In genomic region chr6:26024651-26025046, GRCh38 we compare ENCODE assay signal across 13 cellular contexts.
A peak's percentile ranks its signal among the peaks of the same experiment; 100 is the strongest.
DNase-seq lines count a peak whose midpoint lies in the region; ATAC-seq and TF ChIP-seq lines count a peak whose summit lies in the region.
"Had no signal": no experiment of that assay in that cellular context is flagged by ENCODE, and none has a peak within 500 bp of the region (broad histone marks: within the 10 kb centered on the region; RNA-seq: fewer than 3 reads in every experiment).

No MANE protein-coding gene starts in this region.

- peaks cover 2% of the 10 kb centered on the region for H3K9me3 Mint-ChIP-seq in T-helper 1 cell treated with Interleukin-12 subunit alpha and Interleukin-12 subunit beta and Interleukin-4 antibody, amounts not matched to agents 30 μg/mL and 1 μg/mL, for 36 hours
- H3K9me3 Mint-ChIP-seq in osteocyte (ENCODE audit: unreplicated experiment): no peaks in the 10 kb centered on the region

- intact Hi-C loops in PC-3 (cut with micrococcal nuclease): loop anchor here (5.0 kb wide), 2 partner anchors 62 to 173 kb away; partner anchors contain the start of gene TRIM38

- peaks cover 21% of the 10 kb centered on the region for H3F3A ChIP-seq in PC-3 (ENCODE audit: low read length, unreplicated experiment)

- 0 out of 2 replicates have a peak, but pooled peaks cover 3% of the 10 kb centered on the region for H4K20me1 ChIP-seq in PC-3 (ENCODE audit: low read length)

- no peak overlapping the region for H3K4me2 ChIP-seq in PC-3 (ENCODE audit: low read length)

- no peaks in the 10 kb centered on the region for H3K36me3 ChIP-seq in PC-3 (ENCODE audit: low read depth, low read length)

- no peaks in the 10 kb centered on the region for H3K79me2 ChIP-seq in PC-3 (ENCODE audit: low read length)

- H3K9me3 ChIP-seq in PC-3 (ENCODE audit: low read length): no peaks in the 10 kb centered on the region

- no peaks in the 10 kb centered on the region for H3K9me2 ChIP-seq in PC-3 (replicated peaks; ENCODE audit: low read length)

- H3K27ac ChIP-seq in PC-3 (ENCODE audit: low read length) (peak overlapping the region; percentile 56), coronary artery (peak overlapping the region; percentile 87 to 96)

- no peak overlapping the region; the same call in 1 of the 2 replicates for H3K9ac ChIP-seq in PC-3 (ENCODE audit: low read length)

- BruUV-seq in PC-3 (replicated peaks; lab: Mats Ljungman, UMichigan): no TSS peak

- CTCF ChIA-PET in PC-3 (lab: Charles Lee): no interaction called here

- H3K27ac Mint-ChIP-seq in T-helper 1 cell treated with Interleukin-12 subunit alpha and Interleukin-12 subunit beta and Interleukin-4 antibody, amounts not matched to agents 30 μg/mL and 1 μg/mL, for 36 hours: peak overlapping the region; percentile 56
- peak overlapping the region; percentile 98 for H3K27ac Mint-ChIP-seq in osteocyte (ENCODE audit: unreplicated experiment)

- no peaks in the 10 kb centered on the region for H3K27me3 ChIP-seq in PC-3 (ENCODE audit: low read length)

- H3K36me3 Mint-ChIP-seq in T-helper 1 cell treated with Interleukin-12 subunit alpha and Interleukin-12 subunit beta and Interleukin-4 antibody, amounts not matched to agents 30 μg/mL and 1 μg/mL, for 36 hours (ENCODE audit: low read depth): peaks cover under 1% of the 10 kb centered on the region
- no peaks in the 10 kb centered on the region for H3K36me3 Mint-ChIP-seq in osteocyte (ENCODE audit: unreplicated experiment)

- H3K4me3 ChIP-seq in PC-3 (ENCODE audit: low read length) (no peak overlapping the region), coronary artery (no peak overlapping the region)
- H3K4me3 ChIP-seq: GM23248 had no signal

- H3K4me3 Mint-ChIP-seq in T-helper 1 cell treated with Interleukin-12 subunit alpha and Interleukin-12 subunit beta and Interleukin-4 antibody, amounts not matched to agents 30 μg/mL and 1 μg/mL, for 36 hours: no peak overlapping the region
- H3K4me3 Mint-ChIP-seq in osteocyte (ENCODE audit: unreplicated experiment): no peak overlapping the region

- DNase-seq in T-helper 1 cell (no peak), PC-3 (no peak), coronary artery (ENCODE audit: low spot score) (no peak), osteocyte (ENCODE audit: extremely low spot score, unreplicated experiment) (no peak), NCI-H524 (lab: John Stamatoyannopoulos, UW) (no peak)
- DNase-seq: activated T-cell treated with anti-CD3 and anti-CD28 coated beads for 4 hours, GM23248, midbrain, NCI-H526 treated with DMSO at 0.1 percent for 48 hours, T-helper 9 cell had no signal

- H3K4me1 Mint-ChIP-seq in T-helper 1 cell treated with Interleukin-12 subunit alpha and Interleukin-12 subunit beta and Interleukin-4 antibody, amounts not matched to agents 30 μg/mL and 1 μg/mL, for 36 hours (ENCODE audit: low read depth): peaks cover 81% of the 10 kb centered on the region
- H3K4me1 Mint-ChIP-seq in osteocyte (ENCODE audit: unreplicated experiment): peaks cover 42% of the 10 kb centered on the region

- TF ChIP-seq CTCF in PC-3 (conservative IDR thresholded peaks at IDR 0.05; ENCODE audit: low read depth, low read length): no peak
- TF ChIP-seq CTCF in coronary artery (IDR thresholded peaks at IDR 0.05): no peak
- no peak for TF ChIP-seq CTCF in osteocyte (IDR thresholded peaks at IDR 0.05)

- H3K4me1 ChIP-seq in PC-3 (ENCODE audit: insufficient read depth, low read length): peaks cover 57% of the 10 kb centered on the region

- peaks cover 4% of the 10 kb centered on the region for H3K27me3 Mint-ChIP-seq in T-helper 1 cell treated with Interleukin-12 subunit alpha and Interleukin-12 subunit beta and Interleukin-4 antibody, amounts not matched to agents 30 μg/mL and 1 μg/mL, for 36 hours (ENCODE audit: low read depth)
- no peaks in the 10 kb centered on the region for H3K27me3 Mint-ChIP-seq in osteocyte (ENCODE audit: unreplicated experiment)

- POLR2A ChIA-PET in PC-3 (lab: Charles Lee; ENCODE audit: unreplicated experiment): interaction anchor here (1.1 kb wide), 1 partner anchor 21 kb away, joined by 5 read pairs; a partner anchor contains a TSS

- H2AFZ ChIP-seq in PC-3 (ENCODE audit: low read length): no peak overlapping the region

- ATAC-seq in PC-3: no peak
- ATAC-seq in GM18870 (IDR thresholded peaks at IDR 0.05; ENCODE audit: unreplicated experiment): no peak
- ATAC-seq in GM19023 (IDR thresholded peaks at IDR 0.05; ENCODE audit: unreplicated experiment): no peak
